8 cellular contexts compared by ENCODE assay signal in the genomic region with DNA sequence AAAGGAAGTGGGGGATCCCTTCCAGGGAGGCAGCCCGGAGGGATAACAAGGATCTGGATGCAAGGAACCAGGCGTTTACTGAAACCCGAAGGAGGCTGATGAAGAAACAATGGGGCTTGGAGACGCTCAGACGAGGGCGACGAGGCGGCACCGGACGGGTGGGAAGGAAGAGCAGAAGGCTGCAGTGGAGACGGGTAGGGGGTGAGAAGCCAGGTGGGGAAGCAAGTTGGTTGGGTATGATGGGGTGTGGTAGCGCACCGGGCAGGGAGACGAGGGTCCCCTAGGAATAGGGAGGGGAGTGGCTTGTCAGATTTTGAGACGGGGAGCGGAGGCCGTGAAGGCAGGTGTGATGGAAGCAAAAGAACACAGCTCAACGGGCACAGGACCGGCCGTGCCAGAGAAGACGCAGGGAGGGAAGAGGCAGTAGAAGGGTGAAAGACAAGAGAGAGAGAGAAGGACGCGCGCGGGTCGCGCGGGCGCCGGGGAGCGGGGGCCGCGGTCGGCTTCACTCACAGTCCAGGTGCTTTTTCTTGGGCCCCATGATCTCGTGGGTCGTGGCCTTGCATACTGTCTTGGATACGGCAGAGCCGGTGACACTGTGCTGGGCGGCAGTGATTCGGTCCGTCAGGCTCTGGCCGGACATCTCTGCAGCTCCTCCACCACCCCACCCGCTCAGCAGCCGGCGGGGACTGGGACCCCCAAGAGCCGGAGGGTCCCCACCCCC. TPM values are rescaled to one million over a fixed set of nuclear protein-coding genes. Genes with fewer than 3 reads are reported as not detected.
DNase-seq lines count a peak whose midpoint lies in the region; ATAC-seq and TF ChIP-seq lines count a peak whose summit lies in the region.

No MANE protein-coding gene starts in this region.

- peak overlapping the region; percentile 92 for H3K4me2 ChIP-seq in KMS-11

- peaks cover 46% of the 10 kb centered on the region for H4K20me1 ChIP-seq in KMS-11 (ENCODE audit: insufficient read depth)

- H3K4me3 ChIP-seq in KMS-11 (IDR thresholded peaks at IDR 0.05; ENCODE audit: insufficient read depth, low read depth, low read length) (peak overlapping the region; percentile 95), liver (ENCODE audit: low read depth in 1 of 3, low read length in 3 of 3) (peak overlapping the region; percentile 78 to 98 (median 98))

- TF ChIP-seq CTCF in KMS-11 (conservative IDR thresholded peaks at IDR 0.05; ENCODE audit: low read depth, low read length) (0 out of 2 replicates have a peak, but pooled peaks have one; percentile 16), liver (IDR thresholded peaks at IDR 0.05; ENCODE audit: low read depth, low read length, missing input control) (no peak)

- ATAC-seq in GM21576 (IDR thresholded peaks at IDR 0.05; ENCODE audit: unreplicated experiment), result peak; percentile 11
- ATAC-seq in activated CD4-positive, CD25-positive, alpha-beta regulatory T cell treated with anti-CD3 and anti-CD28 coated beads, Interleukin-2, amount 50 U/mL, for 24 hours, result peak; percentile 11 to 13

- peak overlapping the region; percentile 2; the same call in 1 of the 2 replicates for H2AFZ ChIP-seq in KMS-11 (ENCODE audit: low read depth)

- H3K36me3 ChIP-seq in ES-I3 (ENCODE audit: insufficient read depth, low read length), result no peaks in the 10 kb centered on the region
- H3K36me3 ChIP-seq in KMS-11 (ENCODE audit: insufficient read depth), result no peaks in the 10 kb centered on the region
- H3K36me3 ChIP-seq in liver (ENCODE audit: control insufficient read depth in 4 of 4, insufficient read depth in 3 of 4, low read depth in 1 of 4, low read length in 3 of 4), result no peaks in the 10 kb centered on the region

- TF ChIP-seq RAD21 in liver (IDR thresholded peaks at IDR 0.05), result no peak

- no peaks in the 10 kb centered on the region for H3K27me3 ChIP-seq in KMS-11 (ENCODE audit: insufficient read depth, low read depth)
- H3K27me3 ChIP-seq in liver (ENCODE audit: control insufficient read depth in 4 of 4, insufficient read depth in 4 of 4, low read length in 3 of 4), result no peaks in the 10 kb centered on the region

- peak in 2 of 3 donors; percentile 9 to 35 for DNase-seq in stimulated activated CD4-positive, alpha-beta T cell treated with anti-CD3 and anti-CD28 coated beads, TNF-alpha, amount 100 ng/mL, for 48 hours (ENCODE audit: low read depth in 3 of 3)
- DNase-seq in NCI-H774 (lab: John Stamatoyannopoulos, UW), result no peak

- H3K4me1 ChIP-seq in ES-I3 (ENCODE audit: insufficient read depth, low read length), result peaks cover 21% of the 10 kb centered on the region
- H3K4me1 ChIP-seq in KMS-11 (ENCODE audit: low read depth, poor library complexity, severe bottlenecking), result peaks cover 58% of the 10 kb centered on the region
- peaks cover 6 to 29% (median 18%) of the 10 kb centered on the region in 4 donors for H3K4me1 ChIP-seq in liver (ENCODE audit: control insufficient read depth in 4 of 4, insufficient read depth in 4 of 4, low read length in 3 of 4)

- H3K9ac ChIP-seq in ES-I3 (ENCODE audit: low read depth, low read length) (peak overlapping the region; percentile 95), KMS-11 (peak overlapping the region; percentile 79), liver (ENCODE audit: low read depth in 1 of 2, low read length in 2 of 2) (peak overlapping the region; percentile 95 to 98)

- H3K27ac ChIP-seq in KMS-11, result peak overlapping the region; percentile 84
- H3K27ac ChIP-seq in cingulate gyrus (ENCODE audit: low read depth, low read length), result peak overlapping the region; percentile 88
- peak overlapping the region; percentile 91 to 98 for H3K27ac ChIP-seq in liver (ENCODE audit: low read depth in 1 of 2, low read length in 2 of 2)

- peaks cover 56% of the 10 kb centered on the region for H3K79me2 ChIP-seq in KMS-11 (ENCODE audit: insufficient read depth, low read depth)

- H3K9me3 ChIP-seq in ES-I3 (ENCODE audit: control insufficient read depth, insufficient read depth, low read length) (no peaks in the 10 kb centered on the region), liver (ENCODE audit: control insufficient read depth in 4 of 4, low read length in 3 of 4) (no peaks in the 10 kb centered on the region)

- 0% methylated on average over 46 of the region's 46 CpGs for WGBS in liver

TF ChIP-seq in liver, 16 proteins besides CTCF, POLR2A, EP300 and RAD21:
- no peak for TF ChIP-seq SP1 (IDR thresholded peaks at IDR 0.05)
- no peak for TF ChIP-seq HNF4A (conservative IDR thresholded peaks at IDR 0.05)
- no peak for TF ChIP-seq YY1 (IDR thresholded peaks at IDR 0.05)
- no peak for TF ChIP-seq TAF1 (conservative IDR thresholded peaks at IDR 0.05)
- no peak for TF ChIP-seq GABPA (IDR thresholded peaks at IDR 0.05 in 1 of 2, conservative IDR thresholded peaks at IDR 0.05 in 1 of 2)
- no peak for TF ChIP-seq NR2F2 (IDR thresholded peaks at IDR 0.05)

RNA-seq across cellular contexts. Expression of gene PICALM, which starts 0.6 kb away (rescaled TPM):
- total RNA-seq in liver, result 100 to 1,000 TPM; 169 to 317 TPM
- 10 to 100 TPM; 19.3 to 46.8 TPM for polyA plus RNA-seq in liver
